In the genomic region with DNA sequence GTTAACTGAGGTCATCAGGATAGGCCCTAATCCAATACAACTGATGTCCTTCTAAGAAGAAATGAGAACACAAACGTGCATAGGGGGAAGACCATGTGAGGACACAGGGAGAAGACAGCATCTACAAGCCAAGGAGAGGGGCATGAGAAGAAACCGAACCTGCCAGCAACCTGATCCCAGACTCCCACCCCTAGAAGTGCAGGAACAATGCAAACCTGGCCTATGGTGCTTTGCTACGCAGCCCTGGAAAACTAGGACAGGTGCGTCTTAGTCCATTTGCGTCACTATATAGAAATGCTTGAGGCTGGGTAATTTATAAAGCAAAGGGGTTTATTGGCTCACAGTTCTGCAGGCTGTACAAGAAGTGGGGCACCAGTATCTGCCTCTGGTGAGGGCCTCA, we compare ENCODE assay signal across 4 cellular contexts.
"Had no signal": no experiment of that assay in that cellular context is flagged by ENCODE, and none has a peak within 500 bp of the region (broad histone marks: within the 10 kb centered on the region; RNA-seq: fewer than 3 reads in every experiment).

No MANE protein-coding gene starts in this region.

- H3K4me3 Mint-ChIP-seq: GM23338, H9 had no signal

- DNase-seq: H9, HCEC 1CT, IMR-90 had no signal

- H3K9me3 Mint-ChIP-seq: GM23338, H9 had no signal

- H3K4me1 Mint-ChIP-seq: GM23338, H9 had no signal

- H3K27ac Mint-ChIP-seq: GM23338, H9 had no signal

- H3K4me3 ChIP-seq: GM23338 had no signal
